In genomic region chr6:158688860-158689259, GRCh38 we compare ENCODE assay signal across 22 cellular contexts. TPM values are rescaled to one million over a fixed set of nuclear protein-coding genes. Genes with fewer than 3 reads are reported as not detected.
DNase-seq lines count a peak whose midpoint lies in the region; ATAC-seq, FAIRE-seq and TF ChIP-seq lines count a peak whose summit lies in the region.
"Had no signal": no experiment of that assay in that cellular context is flagged by ENCODE, and none has a peak within 500 bp of the region (broad histone marks: within the 10 kb centered on the region; RNA-seq: fewer than 3 reads in every experiment).

No MANE protein-coding gene starts in this region.

- no peak overlapping the region for H3K4me3 ChIP-seq in CD8-positive, alpha-beta memory T cell (ENCODE audit: low read length)
- no peak overlapping the region for H3K4me3 ChIP-seq in bronchial epithelial cell (ENCODE audit: low read depth, low read length)
- no peak overlapping the region for H3K4me3 ChIP-seq in SJCRH30
- H3K4me3 ChIP-seq: adrenal gland, body of pancreas, psoas muscle, sigmoid colon had no signal

- no peaks in the 10 kb centered on the region for H3K9me3 Mint-ChIP-seq in CD8-positive, alpha-beta memory T cell
- no peaks in the 10 kb centered on the region for H3K9me3 Mint-ChIP-seq in immature natural killer cell
- H3K9me3 Mint-ChIP-seq: activated CD8-positive, alpha-beta T cell treated with anti-CD3 and anti-CD28 coated beads for 36 hours had no signal

- peaks cover under 1 to 55% (median 6%) of the 10 kb centered on the region in 3 donors for H3K36me3 Mint-ChIP-seq in CD8-positive, alpha-beta memory T cell
- H3K36me3 Mint-ChIP-seq in immature natural killer cell: peaks cover 14 to 23% (median 16%) of the 10 kb centered on the region in 3 donors

- POLR2A ChIA-PET in CD8-positive, alpha-beta memory T cell (lab: Charles Lee): no interaction called here

- no peak overlapping the region for H3K27ac ChIP-seq in CD8-positive, alpha-beta memory T cell (ENCODE audit: low read depth, low read length)
- H3K27ac ChIP-seq in SJCRH30: no peak overlapping the region
- H3K27ac ChIP-seq: adrenal gland, body of pancreas, psoas muscle, sigmoid colon had no signal

- peak overlapping the region in 7 of 8 donors; percentile 68 to 100 (median 98) for H3K27ac Mint-ChIP-seq in CD8-positive, alpha-beta memory T cell
- H3K27ac Mint-ChIP-seq in immature natural killer cell: peak overlapping the region; percentile 66 to 100 (median 98)
- H3K27ac Mint-ChIP-seq: activated CD8-positive, alpha-beta T cell treated with anti-CD3 and anti-CD28 coated beads for 36 hours; T-helper 1 cell treated with Interleukin-12 subunit alpha and Interleukin-12 subunit beta and Interleukin-4 antibody, amounts not matched to agents 30 μg/mL and 1 μg/mL, for 36 hours had no signal

- no peaks in the 10 kb centered on the region for H3K27me3 Mint-ChIP-seq in CD8-positive, alpha-beta memory T cell
- peaks cover 9 to 16% (median 10%) of the 10 kb centered on the region in 3 donors for H3K27me3 Mint-ChIP-seq in immature natural killer cell (ENCODE audit: low read depth in 3 of 3)
- H3K27me3 Mint-ChIP-seq: activated CD8-positive, alpha-beta T cell treated with anti-CD3 and anti-CD28 coated beads for 36 hours had no signal

- CTCF ChIA-PET in CD8-positive, alpha-beta memory T cell (lab: Charles Lee): interaction anchor here (0.9 to 2.6 kb wide), 3 partner anchors 26 to 474 kb away, joined by 3 to 7 read pairs (median 3); partner anchors contain the start of gene DYNLT1

- H3K36me3 ChIP-seq in CD8-positive, alpha-beta memory T cell (ENCODE audit: insufficient read depth, low read length): peaks cover 3% of the 10 kb centered on the region
- no peaks in the 10 kb centered on the region for H3K36me3 ChIP-seq in bronchial epithelial cell (ENCODE audit: control insufficient read depth, insufficient read depth, low read length)
- H3K36me3 ChIP-seq in SJCRH30: peaks cover 3% of the 10 kb centered on the region; the same call in 1 of the 2 replicates
- H3K36me3 ChIP-seq: adrenal gland, sigmoid colon had no signal

- H3K4me1 ChIP-seq in CD8-positive, alpha-beta memory T cell (ENCODE audit: insufficient read depth, low read length): peaks cover 47% of the 10 kb centered on the region
- no peaks in the 10 kb centered on the region for H3K4me1 ChIP-seq in SJCRH30
- H3K4me1 ChIP-seq: adrenal gland, body of pancreas had no signal

- H3K4me3 Mint-ChIP-seq in CD8-positive, alpha-beta memory T cell: no peak overlapping the region
- no peak overlapping the region for H3K4me3 Mint-ChIP-seq in immature natural killer cell
- H3K4me3 Mint-ChIP-seq: activated CD8-positive, alpha-beta T cell treated with anti-CD3 and anti-CD28 coated beads for 36 hours; T-helper 1 cell treated with Interleukin-12 subunit alpha and Interleukin-12 subunit beta and Interleukin-4 antibody, amounts not matched to agents 30 μg/mL and 1 μg/mL, for 36 hours had no signal

- ATAC-seq in GM21381 (IDR thresholded peaks at IDR 0.05; ENCODE audit: unreplicated experiment): no peak
- ATAC-seq: activated CD8-positive, alpha-beta T cell treated with anti-CD3 and anti-CD28 coated beads for 36 hours; body of pancreas; left colon; psoas muscle had no signal

- no peak for TF ChIP-seq CTCF in bronchial epithelial cell (IDR thresholded peaks at IDR 0.05; ENCODE audit: insufficient read depth, low read length, severe bottlenecking)

- H3K27me3 ChIP-seq in CD8-positive, alpha-beta memory T cell (ENCODE audit: insufficient read depth, low read length, poor library complexity, severe bottlenecking): no peaks in the 10 kb centered on the region
- no peaks in the 10 kb centered on the region for H3K27me3 ChIP-seq in bronchial epithelial cell (ENCODE audit: control insufficient read depth, insufficient read depth, low read length)
- no peaks in the 10 kb centered on the region for H3K27me3 ChIP-seq in SJCRH30
- H3K27me3 ChIP-seq: adrenal gland, body of pancreas, sigmoid colon had no signal

- no peaks in the 10 kb centered on the region for H3K9me3 ChIP-seq in CD8-positive, alpha-beta memory T cell (ENCODE audit: low read length)
- no peaks in the 10 kb centered on the region for H3K9me3 ChIP-seq in SJCRH30 (replicated peaks)
- H3K9me3 ChIP-seq: adrenal gland, body of pancreas, psoas muscle, sigmoid colon had no signal

- DNase-seq in CD8-positive, alpha-beta memory T cell: no peak
- peak; percentile 28 for DNase-seq in HS-5 (ENCODE audit: low read depth)
- DNase-seq in bronchial epithelial cell (ENCODE audit: low read depth): peak; percentile 80
- no peak for DNase-seq in immature natural killer cell
- no peak for DNase-seq in medulla oblongata (ENCODE audit: extremely low spot score)
- no peak for DNase-seq in SJCRH30
- no peak for DNase-seq in activated gamma-delta T cell treated with Interleukin-2 at 50 U/mL for 16 hours
- DNase-seq: activated CD8-positive, alpha-beta T cell treated with anti-CD3 and anti-CD28 coated beads for 36 hours; body of pancreas; C1 segment of cervical spinal cord; left colon; mesendoderm; NCI-H69; psoas muscle; sigmoid colon; stimulated activated naive CD4-positive, alpha-beta T cell had no signal

- no peak for FAIRE-seq in bronchial epithelial cell (lab: Jason Lieb, UNC)
- FAIRE-seq: frontal cortex, GM12892, urothelium cell line had no signal

- H3K4me1 Mint-ChIP-seq in CD8-positive, alpha-beta memory T cell: peaks cover 35 to 73% (median 65%) of the 10 kb centered on the region in 3 donors
- H3K4me1 Mint-ChIP-seq in immature natural killer cell: peaks cover 47 to 74% of the 10 kb centered on the region in 2 donors

RNA-seq across cellular contexts. Expression of gene SYTL3, which starts 39.0 kb away (rescaled TPM):
- 100 to 1,000 TPM in 1 of 2 experiments, 10 to 100 TPM in 1; 96.6 to 102 TPM for total RNA-seq in CD8-positive, alpha-beta memory T cell
- polyA plus RNA-seq in CD8-positive, alpha-beta memory T cell: 19.5 TPM
- total RNA-seq in bronchial epithelial cell: 1.1 and 2.4 TPM in 2 replicates
- 10 to 100 TPM; 45.4 to 56.5 (median 52.0) TPM for polyA plus RNA-seq in immature natural killer cell
- 15.4 and 16.4 TPM in 2 replicates for total RNA-seq in SJCRH30 (2014; rRNA removed; shearing (Covaris generic))

RNA-seq across cellular contexts. Expression of gene DYNLT1, which starts 44.3 kb away (rescaled TPM):
- 100 to 1,000 TPM in 1 of 2 experiments, 10 to 100 TPM in 1; 94.8 to 103 TPM for total RNA-seq in CD8-positive, alpha-beta memory T cell
- polyA plus RNA-seq in CD8-positive, alpha-beta memory T cell: 83.2 TPM
- total RNA-seq in bronchial epithelial cell: 43.4 and 101 TPM in 2 replicates
- 100 to 1,000 TPM in 2 of 3 donors, 10 to 100 TPM in 1; 94.2 to 141 (median 119) TPM for polyA plus RNA-seq in immature natural killer cell
- total RNA-seq in SJCRH30 (2014; rRNA removed; shearing (Covaris generic)): 99.1 and 104 TPM in 2 replicates

Comparison
In these comparisons a context has a peak if more than half of its experiments do, and no peak if none do; other contexts are left out.
1. DNase-seq: peak in HS-5 (single experiment) and bronchial epithelial cell (single experiment); none in CD8-positive, alpha-beta memory T cell (0 of 5), immature natural killer cell (0 of 3), medulla oblongata (single experiment), SJCRH30 (0 of 2) and activated gamma-delta T cell treated with Interleukin-2 at 50 U/mL for 16 hours (single experiment).